ENCODE assay signal across 9 cellular contexts in the genomic region with DNA sequence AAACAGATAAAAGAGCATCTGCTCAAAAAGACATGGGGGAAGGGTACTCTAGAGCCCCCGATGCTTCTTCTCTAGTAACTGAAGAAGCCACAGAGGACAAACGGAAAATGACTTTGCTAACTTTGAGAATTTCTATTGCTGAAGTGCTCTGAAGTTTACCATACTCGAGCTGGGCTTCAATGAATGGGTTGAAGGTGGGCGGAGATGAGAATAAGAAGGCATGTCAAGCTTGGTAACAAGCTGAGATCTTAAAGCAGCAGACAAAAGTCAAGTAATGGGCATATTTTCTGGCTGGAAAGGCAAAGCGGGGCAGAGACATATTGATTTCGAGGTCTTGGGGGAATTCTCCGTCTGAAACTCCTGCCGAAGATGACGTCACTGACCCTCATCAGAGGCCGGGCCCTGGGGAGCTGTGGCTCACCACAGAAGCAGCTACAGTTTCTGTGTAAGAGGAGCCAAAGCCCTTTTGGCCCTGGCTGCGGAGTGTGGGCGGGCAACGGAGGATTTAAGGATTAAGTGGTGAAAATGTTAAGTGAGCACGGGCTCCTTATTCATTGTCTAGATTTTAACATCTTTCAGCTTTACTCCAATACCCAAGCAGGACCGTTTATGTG.
DNase-seq lines count a peak whose midpoint lies in the region; ATAC-seq and TF ChIP-seq lines count a peak whose summit lies in the region.
"Had no signal": no experiment of that assay in that cellular context is flagged by ENCODE, and none has a peak within 500 bp of the region (broad histone marks: within the 10 kb centered on the region; RNA-seq: fewer than 3 reads in every experiment).

No MANE protein-coding gene starts in this region.

- H3K9me3 Mint-ChIP-seq in nephron progenitor cell: peaks cover 12% of the 10 kb centered on the region

- no peak overlapping the region for H3K27ac ChIP-seq in adrenal gland
- H3K27ac ChIP-seq: SK-N-MC had no signal

- peak overlapping the region; percentile 32 for H3K4me3 Mint-ChIP-seq in nephron progenitor cell

- TF ChIP-seq POLR2A in adrenal gland (IDR thresholded peaks at IDR 0.05): no peak

- TF ChIP-seq CTCF in adrenal gland (IDR thresholded peaks at IDR 0.05) (no peak), nephron progenitor cell (IDR thresholded peaks at IDR 0.05) (no peak)

- no peaks in the 10 kb centered on the region for H3K36me3 Mint-ChIP-seq in nephron progenitor cell (ENCODE audit: low read depth)

- H3K27me3 Mint-ChIP-seq in nephron progenitor cell (ENCODE audit: low read depth, poor library complexity): peaks cover 3% of the 10 kb centered on the region

- peaks cover 4 to 19% of the 10 kb centered on the region in 2 donors for H3K4me1 ChIP-seq in adrenal gland (replicated peaks in 1 of 2)

- ATAC-seq in GM19035 (IDR thresholded peaks at IDR 0.05; ENCODE audit: unreplicated experiment): peak; percentile 96
- ATAC-seq in HG02981 (IDR thresholded peaks at IDR 0.05; ENCODE audit: unreplicated experiment): peak; percentile 92
- no peak for ATAC-seq in left lobe of liver

- H3K36me3 ChIP-seq in adrenal gland (replicated peaks in 1 of 2): no peaks in the 10 kb centered on the region

- H3K27me3 ChIP-seq in adrenal gland: no peaks in the 10 kb centered on the region

- 64 to 79% (median 70%) methylated on average over 15 of the region's 15 CpGs for WGBS in adrenal gland, 4 donors

- H3K27ac Mint-ChIP-seq in nephron progenitor cell: peak overlapping the region; percentile 33

- H3K4me3 ChIP-seq in adrenal gland: no peak overlapping the region
- H3K4me3 ChIP-seq: SK-N-MC had no signal

- DNase-seq in adrenal gland (peak in 4 of 7 donors; percentile 11 to 60 (median 24)), nephron progenitor cell (peak; percentile 57), NCI-H748 (lab: John Stamatoyannopoulos, UW; ENCODE audit: unreplicated experiment) (no peak), left lobe of liver (ENCODE audit: low spot score) (no peak), SIG-M5 (lab: John Stamatoyannopoulos, UW) (no peak)
- DNase-seq in effector CD8-positive, alpha-beta T cell (lab: John Stamatoyannopoulos, UW): no peak

- H3K4me1 Mint-ChIP-seq in nephron progenitor cell: peaks cover 18% of the 10 kb centered on the region

- intact Hi-C loops in adrenal gland (cut with DNase I): no loop called here

- no peaks in the 10 kb centered on the region for H3K9me3 ChIP-seq in adrenal gland (replicated peaks in 1 of 3)

Comparison
In these comparisons a context has a peak if more than half of its experiments do, and no peak if none do; other contexts are left out.
1. DNase-seq: peak in adrenal gland (4 of 7) and nephron progenitor cell (single experiment); none in effector CD8-positive, alpha-beta T cell (single experiment), NCI-H748 (single experiment), left lobe of liver (single experiment) and SIG-M5 (single experiment).